ENCODE assay signal across 17 cellular contexts in genomic region chr20:41392871-41393704, GRCh38. TPM values are rescaled to one million over a fixed set of nuclear protein-coding genes. Genes with fewer than 3 reads are reported as not detected.
A peak's percentile ranks its signal among the peaks of the same experiment; 100 is the strongest.
DNase-seq lines count a peak whose midpoint lies in the region; ATAC-seq and TF ChIP-seq lines count a peak whose summit lies in the region.
"Had no signal": no experiment of that assay in that cellular context is flagged by ENCODE, and none has a peak within 500 bp of the region (broad histone marks: within the 10 kb centered on the region; RNA-seq: fewer than 3 reads in every experiment).

No MANE protein-coding gene starts in this region.

- H3K9me3 ChIP-seq in esophagus muscularis mucosa (no peaks in the 10 kb centered on the region), right lobe of liver (no peaks in the 10 kb centered on the region), stomach (no peaks in the 10 kb centered on the region), H9 (ENCODE audit: control insufficient read depth, low read depth, low read length) (no peaks in the 10 kb centered on the region)
- H3K9me3 ChIP-seq: neutrophil, SJSA1, tibial artery had no signal

- H2BK12ac ChIP-seq in H9 (ENCODE audit: insufficient read length, low read depth, low read length) = no peak overlapping the region

- H3K4me3 Mint-ChIP-seq in H9 = no peak overlapping the region
- H3K4me3 Mint-ChIP-seq: CD4-positive, CD25-positive, alpha-beta regulatory T cell had no signal

- in situ Hi-C loops in ACHN (cut with HindIII; ENCODE audit: low pct_ligation_motif_present, low pct_unique_long_range_greater_than_20kb, low sequenced_read_pairs) = no loop called here

- H2BK5ac ChIP-seq in H9 (ENCODE audit: insufficient read length, low read length) = no peak overlapping the region

- H4K20me1 ChIP-seq in H9 (ENCODE audit: control insufficient read depth, insufficient read depth, insufficient read length) = no peaks in the 10 kb centered on the region

- H2BK20ac ChIP-seq in H9 (ENCODE audit: low read depth, low read length, poor library complexity, severe bottlenecking) = no peak overlapping the region

- no peak overlapping the region for H4K5ac ChIP-seq in H9 (ENCODE audit: insufficient read length, low read depth, low read length)

- no peaks in the 10 kb centered on the region for H3K23me2 ChIP-seq in H9 (ENCODE audit: insufficient read length, low read depth, low read length, poor library complexity, severe bottlenecking)

- WGBS in esophagus muscularis mucosa = 60% methylated on average over 11 of the region's 12 CpGs
- 43% methylated on average over 4 of the region's 12 CpGs for WGBS in right lobe of liver (ENCODE audit: insufficient coverage, low coverage, low lambda C conversion rate, missing lambda C conversion rate)
- WGBS in stomach, 5 donors = 55 to 76% (median 68%) methylated on average over 6 to 12 of the region's 12 CpGs
- no CpG with 5 or more reads among the region's 12 CpGs for WGBS in H9 (ENCODE audit: extremely low coverage, insufficient read length, low lambda C conversion rate)

- H3K4me1 Mint-ChIP-seq in H9 = peaks cover 22 to 24% of the 10 kb centered on the region in 2 experiments

- H3K4ac ChIP-seq in H9 (ENCODE audit: low read depth, low read length) = no peak overlapping the region

- no peak overlapping the region for H3T11ph ChIP-seq in H9 (ENCODE audit: low read length)

- no peak overlapping the region for H3K14ac ChIP-seq in H9 (ENCODE audit: insufficient read depth, low read length)

- H2BK120ac ChIP-seq in H9 (ENCODE audit: low read depth, low read length, poor library complexity, severe bottlenecking) = no peak overlapping the region

- intact Hi-C loops in esophagus muscularis mucosa (cut with DNase I) (no loop called here), right lobe of liver (cut with DNase I) (no loop called here), stomach (cut with DNase I; ENCODE audit: low total_unique reads) (no loop called here)

- no peak for TF ChIP-seq POLR2A in esophagus muscularis mucosa (IDR thresholded peaks at IDR 0.05; ENCODE audit: low read depth)
- TF ChIP-seq POLR2A in right lobe of liver (IDR thresholded peaks at IDR 0.05) = no peak
- no peak for TF ChIP-seq POLR2A in stomach (IDR thresholded peaks at IDR 0.05)

- TF ChIP-seq EP300 in esophagus muscularis mucosa (IDR thresholded peaks at IDR 0.05) = no peak
- TF ChIP-seq EP300 in stomach (IDR thresholded peaks at IDR 0.05) = no peak

- DNase-seq in RPMI7951 (ENCODE audit: low read depth) (peak; percentile 66), esophagus muscularis mucosa (ENCODE audit: extremely low spot score) (no peak), right lobe of liver (peak; percentile 29 to 80 (median 73)), stomach (peak; percentile 32), H9 (no peak), ACHN (no peak), GM19238 (ENCODE audit: insufficient read length, low spot score) (no peak)
- DNase-seq: activated CD4-positive, alpha-beta T cell treated with anti-CD3 and anti-CD28 coated beads for 48 hours; activated gamma-delta T cell treated with Interleukin-2 at 50 U/mL for 16 hours; CD4-positive, CD25-positive, alpha-beta regulatory T cell; dermis blood vessel endothelial cell; MM.1S; NCI-H510A treated with DMSO at 0.1 percent for 48 hours had no signal

- no peak overlapping the region for H2AFZ ChIP-seq in H9 (ENCODE audit: low read length)

- ATAC-seq in right lobe of liver (peak; percentile 53 to 91 (median 62)), HG02623 (IDR thresholded peaks at IDR 0.05; ENCODE audit: unreplicated experiment) (no peak)

- H3K27ac ChIP-seq in esophagus muscularis mucosa (replicated peaks in 1 of 4) (peak overlapping the region in 3 of 4 donors; percentile 34 to 65 (median 38)), right lobe of liver (no peak overlapping the region), stomach (peak overlapping the region in 2 of 5 donors; percentile 38 to 41), H9 (ENCODE audit: insufficient read length, low read depth, low read length) (no peak overlapping the region)
- H3K27ac ChIP-seq: neutrophil, SJSA1, tibial artery had no signal

- H3K79me1 ChIP-seq in H9 (ENCODE audit: insufficient read depth, low read depth, low read length, poor library complexity, severe bottlenecking) = no peaks in the 10 kb centered on the region

- H2AK5ac ChIP-seq in H9 (ENCODE audit: insufficient read length, low read length) = no peak overlapping the region

- H3K27me3 ChIP-seq in esophagus muscularis mucosa = no peaks in the 10 kb centered on the region
- no peaks in the 10 kb centered on the region for H3K27me3 ChIP-seq in right lobe of liver
- no peaks in the 10 kb centered on the region for H3K27me3 ChIP-seq in stomach
- no peaks in the 10 kb centered on the region for H3K27me3 ChIP-seq in H9 (ENCODE audit: insufficient read depth, low read length)
- H3K27me3 ChIP-seq: SJSA1, tibial artery had no signal

- no peak overlapping the region for H4K8ac ChIP-seq in H9 (replicated peaks; ENCODE audit: insufficient read length, low read depth, low read length)

- no peak overlapping the region for H3K56ac ChIP-seq in H9 (ENCODE audit: insufficient read length, low read depth, low read length)

- H3K4me1 ChIP-seq in esophagus muscularis mucosa (peaks cover 27 to 55% (median 52%) of the 10 kb centered on the region in 4 donors), right lobe of liver (peaks cover 0 to 5% (median 0%) of the 10 kb centered on the region in 4 donors), stomach (peaks cover 10 to 48% (median 23%) of the 10 kb centered on the region in 4 donors), H9 (ENCODE audit: insufficient read depth, low read length) (peaks cover 8% of the 10 kb centered on the region; the same call in 1 of the 2 replicates)
- H3K4me1 ChIP-seq: SJSA1 had no signal

- H3K4me3 ChIP-seq in esophagus muscularis mucosa (no peak overlapping the region), right lobe of liver (no peak overlapping the region), stomach (no peak overlapping the region)
- H3K4me3 ChIP-seq: SJSA1, tibial artery had no signal

- no peaks in the 10 kb centered on the region for H3K9me3 Mint-ChIP-seq in H9
- H3K9me3 Mint-ChIP-seq: CD4-positive, CD25-positive, alpha-beta regulatory T cell had no signal

- TF ChIP-seq CTCF in esophagus muscularis mucosa (IDR thresholded peaks at IDR 0.05) (no peak), right lobe of liver (IDR thresholded peaks at IDR 0.05) (no peak), stomach (IDR thresholded peaks at IDR 0.05) (no peak), H9 (conservative IDR thresholded peaks at IDR 0.05) (no peak)

- H3K27me3 Mint-ChIP-seq in H9 (ENCODE audit: low read depth) = no peaks in the 10 kb centered on the region; the same call in 1 of the 2 replicates
- H3K27me3 Mint-ChIP-seq: CD4-positive, CD25-positive, alpha-beta regulatory T cell had no signal

- H2BK15ac ChIP-seq in H9 (ENCODE audit: low read depth, low read length) = no peak overlapping the region

- H3K36me3 Mint-ChIP-seq in H9 (ENCODE audit: insufficient read depth in 1 of 3, low read depth in 3 of 3) = no peaks in the 10 kb centered on the region
- H3K36me3 Mint-ChIP-seq: CD4-positive, CD25-positive, alpha-beta regulatory T cell had no signal

- no peak overlapping the region for H3K27ac Mint-ChIP-seq in H9
- H3K27ac Mint-ChIP-seq: CD4-positive, CD25-positive, alpha-beta regulatory T cell had no signal

- H3K36me3 ChIP-seq in esophagus muscularis mucosa (no peaks in the 10 kb centered on the region), right lobe of liver (no peaks in the 10 kb centered on the region), stomach (no peaks in the 10 kb centered on the region)
- H3K36me3 ChIP-seq: neutrophil, SJSA1, tibial artery had no signal

- no peak overlapping the region for H3K9ac ChIP-seq in H9 (ENCODE audit: extremely low read depth, insufficient read length, low read length)

- H3K18ac ChIP-seq in H9 (ENCODE audit: insufficient read length, low read depth, low read length) = no peak overlapping the region

- no peak overlapping the region for H3K23ac ChIP-seq in H9 (ENCODE audit: insufficient read length, low read depth, low read length)

- no peaks in the 10 kb centered on the region for H3K79me2 ChIP-seq in H9 (ENCODE audit: insufficient read depth, low read length)

- no peak overlapping the region for H4K91ac ChIP-seq in H9 (ENCODE audit: insufficient read length, low read depth, low read length)

- H3K4me2 ChIP-seq in H9 (ENCODE audit: insufficient read depth, insufficient read length, low read length) = no peak overlapping the region

RNA-seq across cellular contexts. Expression of gene EMILIN3, which starts 26.5 kb away (rescaled TPM):
- 0.10 and 0.12 TPM in 2 replicates for total RNA-seq in RPMI7951 (2014; rRNA removed; shearing (Covaris generic))
- 1 to 10 TPM in 3 of 4 donors, under 1 TPM in 1; 0.83 to 5.6 (median 4.5) TPM for total RNA-seq in esophagus muscularis mucosa
- under 1 TPM in 3 of 6 experiments, not detected in 3; 0.07 to 0.09 (median 0.07) TPM for total RNA-seq in right lobe of liver
- 1 to 10 TPM; 1.4 to 4.0 (median 2.9) TPM for total RNA-seq in stomach
- polyA plus RNA-seq in stomach = under 1 TPM in 2 of 3 donors, not detected in 1; 0.37 to 0.90 TPM
- total RNA-seq in H9 (2021) = 5.9 and 6.7 TPM in 2 replicates
- total RNA-seq: CD4-positive, CD25-positive, alpha-beta regulatory T cell; SJSA1 had no signal
- polyA plus RNA-seq: CD4-positive, CD25-positive, alpha-beta regulatory T cell had no signal

RNA-seq across cellular contexts. Expression of gene LPIN3, which starts 52.5 kb away (rescaled TPM):
- 4.5 and 6.0 TPM in 2 replicates for total RNA-seq in RPMI7951 (2014; rRNA removed; shearing (Covaris generic))
- total RNA-seq in esophagus muscularis mucosa (10 to 100 TPM in 2 of 4 donors, 1 to 10 TPM in 2; 7.6 to 19.8 (median 10.7) TPM), right lobe of liver (10 to 100 TPM in 5 of 6 experiments, 1 to 10 TPM in 1; 8.4 to 44.7 (median 23.4) TPM), stomach (100 to 1,000 TPM in 2 of 5 donors, 10 to 100 TPM in 2, 1 to 10 TPM in 1; 8.6 to 289 (median 44.6) TPM), H9 (2021) (3.8 and 4.2 TPM in 2 replicates)
- polyA plus RNA-seq in stomach = 10 to 100 TPM in 1 of 3 donors, 1 to 10 TPM in 2; 5.7 to 28.8 (median 9.2) TPM
- total RNA-seq: SJSA1 had no signal

Comparison
In these comparisons a context has a peak if more than half of its experiments do, and no peak if none do; other contexts are left out.
1. DNase-seq: peak in RPMI7951 (single experiment), right lobe of liver (3 of 3) and stomach (single experiment); none in esophagus muscularis mucosa (single experiment), H9 (single experiment), ACHN (single experiment) and GM19238 (single experiment).
2. H3K27ac ChIP-seq: peak in esophagus muscularis mucosa (3 of 4); none in right lobe of liver (0 of 3) and H9 (single experiment).